ENCODE assay signal across 15 cellular contexts in genomic region chr17:41350381-41350878, GRCh38. TPM values are rescaled to one million over a fixed set of nuclear protein-coding genes. Genes with fewer than 3 reads are reported as not detected.
"Had no signal": no experiment of that assay in that cellular context is flagged by ENCODE, and none has a peak within 500 bp of the region (broad histone marks: within the 10 kb centered on the region; RNA-seq: fewer than 3 reads in every experiment).

Gene KRT33A (minus strand): TSS chr17:41350828. CDS start chr17:41350767, 61 bp downstream.

RNA-seq across cellular contexts. Expression of gene KRT33A, which starts in this region (rescaled TPM):
- total RNA-seq: activated B cell treated with CpG ODN at 0.5 μM for 24 hours; activated CD4-positive, alpha-beta memory T cell treated with anti-CD3 and anti-CD28 coated beads for 36 hours; activated CD4-positive, alpha-beta memory T cell treated with anti-CD3 and anti-CD28 coated beads, Interleukin-2, amount 10 ng/mL, durations not matched to agents 7 days and 5 days; activated CD4-positive, alpha-beta T cell treated with anti-CD3 and anti-CD28 coated beads for 36 hours; activated CD4-positive, alpha-beta T cell treated with anti-CD3 and anti-CD28 coated beads, Interleukin-2, amount 10 ng/mL, durations not matched to agents 24 days and 14 days; activated CD4-positive, alpha-beta T cell treated with anti-CD3 and anti-CD28 coated beads, Interleukin-2, amount 10 ng/mL, durations not matched to agents 7 days and 5 days; activated CD8-positive, alpha-beta memory T cell treated with anti-CD3 and anti-CD28 coated beads for 36 hours; activated CD8-positive, alpha-beta memory T cell treated with anti-CD3 and anti-CD28 coated beads, Interleukin-2, amount 10 ng/mL, durations not matched to agents 7 days and 5 days; activated CD8-positive, alpha-beta T cell treated with anti-CD3 and anti-CD28 coated beads for 36 hours; activated CD8-positive, alpha-beta T cell treated with anti-CD3 and anti-CD28 coated beads, Interleukin-2, amount 10 ng/mL, durations not matched to agents 7 days and 5 days; T-cell; T-helper 1 cell treated with Interleukin-12 subunit alpha and Interleukin-12 subunit beta and Interleukin-4 antibody, amounts not matched to agents 30 ng/mL and 1 ng/mL, for 36 hours; T-helper 17 cell; T-helper 2 cell treated with Interferon-gamma antibody and Interleukin-4, amounts not matched to agents 100 ng/mL and 5 ng/mL, for 36 hours; WTC11 had no signal
